Comparison of ENCODE assay signal across 8 cellular contexts in the genomic region with DNA sequence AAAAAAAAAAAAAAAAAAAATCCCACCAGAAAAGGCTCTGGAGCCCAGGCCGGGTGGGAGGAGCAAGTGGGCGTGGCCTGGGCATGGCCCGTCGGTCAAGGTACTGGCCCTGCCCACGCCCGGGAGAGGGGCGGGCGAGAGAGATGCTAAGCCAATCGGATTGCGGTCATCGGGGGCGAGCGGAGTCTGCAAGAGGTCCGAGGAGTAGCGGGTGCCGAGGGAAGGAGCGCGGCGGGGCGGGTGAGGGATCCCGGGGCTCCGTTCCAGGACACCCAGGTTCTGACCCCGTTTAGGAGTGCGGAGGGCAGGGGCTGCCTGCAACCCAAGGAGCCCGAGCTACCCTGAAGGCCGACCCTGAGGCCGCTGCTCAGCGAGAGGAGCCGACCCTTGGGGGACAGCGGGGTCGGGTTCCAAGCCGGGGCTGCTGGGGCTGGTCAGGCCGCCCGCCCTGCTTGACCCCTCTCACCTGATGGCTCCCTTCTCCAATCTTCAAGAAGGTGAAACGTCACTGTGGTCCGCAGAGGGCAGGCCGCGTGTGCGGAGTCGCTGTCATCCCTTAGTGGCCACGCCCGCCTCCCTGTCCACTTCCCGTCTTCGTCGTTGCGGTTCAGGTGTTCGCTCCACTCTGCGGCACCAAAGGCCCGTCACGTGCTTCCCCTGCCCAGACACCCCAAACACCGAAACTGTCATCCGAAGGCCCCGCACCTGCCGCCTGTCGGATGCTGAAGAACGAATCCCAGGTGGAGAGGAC. TPM values are rescaled to one million over a fixed set of nuclear protein-coding genes. Genes with fewer than 3 reads are reported as not detected.
DNase-seq lines count a peak whose midpoint lies in the region; ATAC-seq and TF ChIP-seq lines count a peak whose summit lies in the region.

No MANE protein-coding gene starts in this region.

- no peaks in the 10 kb centered on the region for H3K9me3 ChIP-seq in left lung

- peaks cover 0 to 23% of the 10 kb centered on the region in 2 donors for H3K27me3 ChIP-seq in left lung

- ATAC-seq in left lung (peak; percentile 99), HG03342 (IDR thresholded peaks at IDR 0.05; ENCODE audit: unreplicated experiment) (no peak), GM21423 (IDR thresholded peaks at IDR 0.05; ENCODE audit: unreplicated experiment) (no peak)

- no peaks in the 10 kb centered on the region for H3K36me3 ChIP-seq in left lung

- in situ Hi-C loops in GM13976 (cut with MboI; ENCODE audit: low sequenced_read_pairs, unreplicated experiment): no loop called here

- H3K4me1 ChIP-seq in left lung: peaks cover 7 to 13% of the 10 kb centered on the region in 2 donors

- peak overlapping the region in 1 of 2 donors; percentile 13 for H3K27ac ChIP-seq in left lung

- peak overlapping the region; percentile 44 to 58 for H3K4me3 ChIP-seq in left lung

- intact Hi-C loops in left lung (cut with DNase I): no loop called here

- TF ChIP-seq CTCF in GM13976 (IDR thresholded peaks at IDR 0.05; ENCODE audit: borderline replicate concordance, control extremely low read depth, extremely low read depth, insufficient read depth, missing control alignments) (no peak), left lung (IDR thresholded peaks at IDR 0.05) (no peak)

- DNase-seq in GM13976 (ENCODE audit: low spot score): peak; percentile 90
- peak; percentile 14 for DNase-seq in NCI-H1048 (lab: John Stamatoyannopoulos, UW)
- DNase-seq in activated CD4-positive, alpha-beta T cell treated with anti-CD3 and anti-CD28 coated beads for 48 hours: peak; percentile 78
- peak; percentile 79 for DNase-seq in dermis blood vessel endothelial cell
- DNase-seq in left lung: peak; percentile 85 to 94
- DNase-seq in stimulated activated CD4-positive, alpha-beta T cell treated with anti-CD3 and anti-CD28 coated beads, Interleukin-1b, Interleukin-23, amount 100 ng/mL, for 48 hours: peak; percentile 66

RNA-seq across cellular contexts. Expression of gene TAB1, which starts 11.1 kb away (rescaled TPM):
- total RNA-seq in dermis blood vessel endothelial cell (12.4 and 21.5 TPM in 2 replicates), left lung (10 to 100 TPM; 20.5 to 21.5 TPM)

RNA-seq across cellular contexts. Expression of gene SYNGR1, which starts 38.6 kb away (rescaled TPM):
- total RNA-seq in dermis blood vessel endothelial cell: 0.98 and 1.0 TPM in 2 replicates
- total RNA-seq in left lung: 1 to 10 TPM; 5.5 to 7.2 TPM

Comparison
In these comparisons a context has a peak if more than half of its experiments do, and no peak if none do; other contexts are left out.
1. DNase-seq: peak in every context shown above with its lines; median percentile 90 in GM13976; 90 in left lung; 79 in dermis blood vessel endothelial cell; 78 in activated CD4-positive, alpha-beta T cell treated with anti-CD3 and anti-CD28 coated beads for 48 hours; 66 in stimulated activated CD4-positive, alpha-beta T cell treated with anti-CD3 and anti-CD28 coated beads, Interleukin-1b, Interleukin-23, amount 100 ng/mL, for 48 hours; 14 in NCI-H1048.